Comparison of ENCODE assay signal across 19 cellular contexts in the genomic region with DNA sequence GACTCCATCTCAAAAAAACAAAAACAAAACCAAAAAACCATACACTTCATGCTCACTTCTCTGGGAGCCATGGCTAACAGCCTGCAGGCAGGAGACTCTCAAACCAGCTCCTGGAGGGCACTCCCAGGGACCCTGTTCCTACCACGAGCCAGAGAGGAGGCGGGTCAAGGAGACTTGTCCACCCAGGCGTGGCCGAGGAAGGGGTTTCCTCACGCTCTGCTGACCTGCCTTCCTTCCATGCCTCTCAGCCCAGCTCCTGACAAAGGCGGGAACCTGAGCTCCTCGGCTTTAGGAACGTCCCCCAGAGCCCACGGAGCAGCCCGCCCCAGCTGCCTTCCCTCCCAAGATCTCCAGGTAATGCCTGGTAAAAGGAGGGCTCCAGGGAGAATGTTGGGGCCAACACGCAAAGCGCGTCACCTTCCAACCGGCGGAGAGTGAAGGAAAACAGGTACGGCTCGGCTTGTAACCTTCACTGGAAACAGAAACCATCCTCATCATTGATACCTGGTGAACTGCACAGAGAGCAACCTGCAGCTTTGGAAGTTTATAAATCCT. TPM values are rescaled to one million over a fixed set of nuclear protein-coding genes. Genes with fewer than 3 reads are reported as not detected.
A peak's percentile ranks its signal among the peaks of the same experiment; 100 is the strongest.
DNase-seq lines count a peak whose midpoint lies in the region; ATAC-seq and TF ChIP-seq lines count a peak whose summit lies in the region.
"Had no signal": no experiment of that assay in that cellular context is flagged by ENCODE, and none has a peak within 500 bp of the region (broad histone marks: within the 10 kb centered on the region; RNA-seq: fewer than 3 reads in every experiment).

No MANE protein-coding gene starts in this region.

- H4K20me1 ChIP-seq in Loucy (ENCODE audit: insufficient read depth, low read length, poor library complexity, severe bottlenecking), result peaks cover 7% of the 10 kb centered on the region

- no CpG with 5 or more reads among the region's 17 CpGs for WGBS in mesendoderm (ENCODE audit: extremely low coverage, insufficient coverage, low lambda C conversion rate)
- 86% methylated on average over 13 of the region's 17 CpGs for WGBS in suprapubic skin

- H3K4me1 Mint-ChIP-seq in chondrocyte (ENCODE audit: low read depth) (peaks cover 2% of the 10 kb centered on the region), Calu3 (ENCODE audit: low read depth, unreplicated experiment) (no peaks in the 10 kb centered on the region)
- peaks cover 24% of the 10 kb centered on the region for H3K4me1 Mint-ChIP-seq in stimulated activated effector memory CD8-positive, alpha-beta T cell treated with anti-CD3 and anti-CD28 coated beads, Interleukin-12 subunit alpha, Interleukin-12 subunit beta, amount 100 ng/mL, for 72 hours

- no peak overlapping the region for H3K18ac ChIP-seq in mesendoderm (ENCODE audit: low read length)

- H3F3A ChIP-seq in Loucy (ENCODE audit: low read depth), result peaks cover 2% of the 10 kb centered on the region

- H3K56ac ChIP-seq in mesendoderm (ENCODE audit: low read length), result no peak overlapping the region

- POLR2A ChIA-PET in GM10248 (lab: Yijun Ruan, JAX), result no interaction called here

- H3K9me2 ChIP-seq in Loucy (replicated peaks; ENCODE audit: low read depth, low read length), result no peaks in the 10 kb centered on the region

- H4K8ac ChIP-seq in mesendoderm (ENCODE audit: low read depth, low read length), result no peak overlapping the region

- H3K4me3 Mint-ChIP-seq in chondrocyte (ENCODE audit: unreplicated experiment) (no peak overlapping the region), Calu3 (ENCODE audit: low read depth, unreplicated experiment) (no peak overlapping the region)
- no peak overlapping the region for H3K4me3 Mint-ChIP-seq in stimulated activated effector memory CD8-positive, alpha-beta T cell treated with anti-CD3 and anti-CD28 coated beads, Interleukin-12 subunit alpha, Interleukin-12 subunit beta, amount 100 ng/mL, for 72 hours

- no peak overlapping the region for H2AK5ac ChIP-seq in mesendoderm (ENCODE audit: low read length)

- no peak overlapping the region for H3K23ac ChIP-seq in mesendoderm (ENCODE audit: low read length)

- H3K9ac ChIP-seq in Loucy (ENCODE audit: low read depth, low read length, poor library complexity, severe bottlenecking), result peak overlapping the region; percentile 98
- H3K9ac ChIP-seq in mesendoderm (ENCODE audit: low read length), result peak overlapping the region; percentile 24

- H3K9me3 Mint-ChIP-seq in chondrocyte (ENCODE audit: low read depth) (no peaks in the 10 kb centered on the region), Calu3 (ENCODE audit: low read depth, unreplicated experiment) (no peaks in the 10 kb centered on the region)
- H3K9me3 Mint-ChIP-seq in stimulated activated effector memory CD8-positive, alpha-beta T cell treated with anti-CD3 and anti-CD28 coated beads, Interleukin-12 subunit alpha, Interleukin-12 subunit beta, amount 100 ng/mL, for 72 hours, result no peaks in the 10 kb centered on the region

- ATAC-seq in HG02642 (IDR thresholded peaks at IDR 0.05; ENCODE audit: poor library complexity, unreplicated experiment), result no peak
- ATAC-seq in stimulated activated effector memory CD8-positive, alpha-beta T cell treated with anti-CD3 and anti-CD28 coated beads, Interleukin-12 subunit alpha, Interleukin-12 subunit beta, amount 100 ng/mL, for 72 hours, result no peak

- no peak overlapping the region for H3K4me3 ChIP-seq in Loucy (ENCODE audit: low read length, poor library complexity, severe bottlenecking)
- H3K4me3 ChIP-seq in mesendoderm (ENCODE audit: low read length), result no peak overlapping the region
- H3K4me3 ChIP-seq in suprapubic skin, result no peak overlapping the region
- H3K4me3 ChIP-seq: hepatocyte, MG63, testis had no signal

- H2BK120ac ChIP-seq in mesendoderm (ENCODE audit: low read depth, low read length), result no peak overlapping the region

- TF ChIP-seq CTCF in Loucy (conservative IDR thresholded peaks at IDR 0.05; ENCODE audit: low read length) (no peak), chondrocyte (IDR thresholded peaks at IDR 0.05) (no peak), suprapubic skin (IDR thresholded peaks at IDR 0.05) (no peak), GM10248 (IDR thresholded peaks at IDR 0.05; ENCODE audit: control extremely low read depth, extremely low read depth, low read depth, missing control alignments) (no peak), Calu3 (IDR thresholded peaks at IDR 0.05; ENCODE audit: unreplicated experiment) (no peak)

- no peak overlapping the region for H2BK5ac ChIP-seq in mesendoderm (ENCODE audit: low read length)

- H3K27me3 ChIP-seq in Loucy (ENCODE audit: insufficient read depth, low read length, poor library complexity, severe bottlenecking), result no peaks in the 10 kb centered on the region
- no peaks in the 10 kb centered on the region for H3K27me3 ChIP-seq in mesendoderm (ENCODE audit: insufficient read depth, low read length, poor library complexity)
- no peaks in the 10 kb centered on the region for H3K27me3 ChIP-seq in suprapubic skin
- H3K27me3 ChIP-seq: hepatocyte, MG63, testis had no signal

- H3K9me3 ChIP-seq in Loucy (ENCODE audit: insufficient read depth, low read depth, low read length), result no peaks in the 10 kb centered on the region
- no peaks in the 10 kb centered on the region for H3K9me3 ChIP-seq in suprapubic skin
- H3K9me3 ChIP-seq: MG63, testis had no signal

- H2AFZ ChIP-seq in Loucy (ENCODE audit: low read length), result no peak overlapping the region
- H2AFZ ChIP-seq: hepatocyte had no signal

- no peak overlapping the region for H3K27ac Mint-ChIP-seq in chondrocyte (ENCODE audit: unreplicated experiment)
- no peak overlapping the region for H3K27ac Mint-ChIP-seq in Calu3 (ENCODE audit: unreplicated experiment)
- H3K27ac Mint-ChIP-seq in stimulated activated effector memory CD8-positive, alpha-beta T cell treated with anti-CD3 and anti-CD28 coated beads, Interleukin-12 subunit alpha, Interleukin-12 subunit beta, amount 100 ng/mL, for 72 hours, result no peak overlapping the region

- H3K4me1 ChIP-seq in Loucy (ENCODE audit: insufficient read depth, low read length, poor library complexity, severe bottlenecking) (peaks cover 69% of the 10 kb centered on the region), mesendoderm (ENCODE audit: control insufficient read depth, low read depth, low read length) (peaks cover 5% of the 10 kb centered on the region), suprapubic skin (peaks cover 68% of the 10 kb centered on the region)

- H3K79me1 ChIP-seq in mesendoderm (ENCODE audit: low read length), result no peaks in the 10 kb centered on the region

- no peak for TF ChIP-seq EP300 in suprapubic skin (IDR thresholded peaks at IDR 0.05)

- H3K36me3 ChIP-seq in Loucy (ENCODE audit: insufficient read depth, low read length) (no peaks in the 10 kb centered on the region), mesendoderm (ENCODE audit: control insufficient read depth, insufficient read depth, low read length) (no peaks in the 10 kb centered on the region), suprapubic skin (peaks cover 6% of the 10 kb centered on the region)
- H3K36me3 ChIP-seq: MG63 had no signal

- no peaks in the 10 kb centered on the region for H3K36me3 Mint-ChIP-seq in chondrocyte (ENCODE audit: low read depth)
- peaks cover 11% of the 10 kb centered on the region for H3K36me3 Mint-ChIP-seq in Calu3 (ENCODE audit: insufficient read depth, unreplicated experiment)
- no peaks in the 10 kb centered on the region for H3K36me3 Mint-ChIP-seq in stimulated activated effector memory CD8-positive, alpha-beta T cell treated with anti-CD3 and anti-CD28 coated beads, Interleukin-12 subunit alpha, Interleukin-12 subunit beta, amount 100 ng/mL, for 72 hours

- no peak for TF ChIP-seq POLR2A in suprapubic skin (IDR thresholded peaks at IDR 0.05)

- no TSS peak for BruUV-seq in Calu3 (replicated peaks; lab: Mats Ljungman, UMichigan)

- H3K4me2 ChIP-seq in Loucy (ENCODE audit: low read depth, low read length, poor library complexity, severe bottlenecking) (peak overlapping the region; percentile 95), mesendoderm (ENCODE audit: low read length) (no peak overlapping the region)
- H3K4me2 ChIP-seq: hepatocyte had no signal

- H3K79me2 ChIP-seq in Loucy (ENCODE audit: insufficient read depth, low read length) (peaks cover 53% of the 10 kb centered on the region), mesendoderm (ENCODE audit: control insufficient read depth, insufficient read depth, low read length) (no peaks in the 10 kb centered on the region)

- no peak overlapping the region for H4K5ac ChIP-seq in mesendoderm (ENCODE audit: low read length)

- intact Hi-C loops in Calu3 (cut with micrococcal nuclease; ENCODE audit: unreplicated experiment), result no loop called here

- H3K27ac ChIP-seq in mesendoderm (ENCODE audit: low read depth, low read length) (no peak overlapping the region), suprapubic skin (peak overlapping the region; percentile 69)
- H3K27ac ChIP-seq: WERI-Rb-1 had no signal

- H3K4ac ChIP-seq in mesendoderm (ENCODE audit: low read depth, low read length), result no peak overlapping the region

- DNase-seq in chondrocyte (ENCODE audit: low spot score) (peak; percentile 70), mesendoderm (no peak), suprapubic skin (ENCODE audit: low spot score in 2 of 2) (no peak), GM10248 (ENCODE audit: extremely low spot score) (no peak), Calu3 (no peak)
- DNase-seq in stimulated activated effector memory CD8-positive, alpha-beta T cell treated with anti-CD3 and anti-CD28 coated beads, Interleukin-12 subunit alpha, Interleukin-12 subunit beta, amount 100 ng/mL, for 72 hours (ENCODE audit: low spot score in 2 of 2), result no peak
- DNase-seq: activated effector memory CD4-positive, alpha-beta T cell treated with anti-CD3 and anti-CD28 coated beads, Interleukin-2, amount 50 U/mL, for 16 hours; aorta; dermis blood vessel endothelial cell; GOT3; kidney glomerular epithelial cell; MG63; NCI-H774; SW 1271; WERI-Rb-1 had no signal

- no peak overlapping the region for H2BK15ac ChIP-seq in mesendoderm (replicated peaks; ENCODE audit: low read depth)

- no peaks in the 10 kb centered on the region for H3K27me3 Mint-ChIP-seq in chondrocyte (ENCODE audit: low read depth)
- H3K27me3 Mint-ChIP-seq in Calu3 (ENCODE audit: unreplicated experiment), result no peaks in the 10 kb centered on the region

- CTCF ChIA-PET in GM10248 (lab: Yijun Ruan, JAX) (interaction anchor here (0.9 to 20.3 kb wide), 4 partner anchors 12 to 66 kb away, joined by 3 to 391 read pairs (median 8); no protein-coding TSS in a partner anchor), Calu3 (lab: Charles Lee) (interaction anchor here (3.6 kb wide), 1 partner anchor 11 kb away, joined by 15 read pairs; no protein-coding TSS in a partner anchor)

RNA-seq across cellular contexts. Expression of gene GPR146, which starts 9.5 kb away (rescaled TPM):
- 1.4 to 4.4 TPM (median 3.8 TPM) in 3 replicates for total RNA-seq in chondrocyte
- polyA plus RNA-seq in mesendoderm (2013, experiment 1 of 2), result 0.41 TPM
- polyA plus RNA-seq in mesendoderm (2013, experiment 2 of 2), result 0.42 TPM
- total RNA-seq in suprapubic skin, result 10 to 100 TPM; 24.1 to 50.8 (median 39.3) TPM
- total RNA-seq in Calu3 (2022), result 0.66 and 1.8 TPM in 2 replicates

RNA-seq across cellular contexts. Expression of gene GPER1, which starts 34.0 kb away (rescaled TPM):
- total RNA-seq in chondrocyte (5.7 to 9.9 TPM (median 9.5 TPM) in 3 replicates), suprapubic skin (10 to 100 TPM in 1 of 4 donors, 1 to 10 TPM in 3; 2.6 to 11.9 (median 5.1) TPM), Calu3 (2022) (0.26 and 1.1 TPM in 2 replicates)
- 0.88 TPM for polyA plus RNA-seq in mesendoderm (2013, experiment 1 of 2)
- polyA plus RNA-seq in mesendoderm (2013, experiment 2 of 2), result 0.84 TPM
